ENCODE assay signal across 1 cellular context in genomic region chr2:46294185-46294836, GRCh38.
TF ChIP-seq lines count a peak whose summit lies in the region.

No MANE protein-coding gene starts in this region.

TF ChIP-seq in HEK293, 187 proteins besides CTCF, POLR2A, EP300 and RAD21 (continued from another document):
- no peak for TF ChIP-seq ZBTB8A (tag by site-specific recombination; IDR thresholded peaks at IDR 0.05)
- no peak for TF ChIP-seq ZSCAN5A (tag by site-specific recombination; IDR thresholded peaks at IDR 0.05)
- TF ChIP-seq ZFHX2 (tag by site-specific recombination; conservative IDR thresholded peaks at IDR 0.05), result no peak
- TF ChIP-seq HIC1 (tag by site-specific recombination; IDR thresholded peaks at IDR 0.05), result no peak
- no peak for TF ChIP-seq MYNN (tag by site-specific recombination; IDR thresholded peaks at IDR 0.05; ENCODE audit: borderline replicate concordance)
